In the genomic region with DNA sequence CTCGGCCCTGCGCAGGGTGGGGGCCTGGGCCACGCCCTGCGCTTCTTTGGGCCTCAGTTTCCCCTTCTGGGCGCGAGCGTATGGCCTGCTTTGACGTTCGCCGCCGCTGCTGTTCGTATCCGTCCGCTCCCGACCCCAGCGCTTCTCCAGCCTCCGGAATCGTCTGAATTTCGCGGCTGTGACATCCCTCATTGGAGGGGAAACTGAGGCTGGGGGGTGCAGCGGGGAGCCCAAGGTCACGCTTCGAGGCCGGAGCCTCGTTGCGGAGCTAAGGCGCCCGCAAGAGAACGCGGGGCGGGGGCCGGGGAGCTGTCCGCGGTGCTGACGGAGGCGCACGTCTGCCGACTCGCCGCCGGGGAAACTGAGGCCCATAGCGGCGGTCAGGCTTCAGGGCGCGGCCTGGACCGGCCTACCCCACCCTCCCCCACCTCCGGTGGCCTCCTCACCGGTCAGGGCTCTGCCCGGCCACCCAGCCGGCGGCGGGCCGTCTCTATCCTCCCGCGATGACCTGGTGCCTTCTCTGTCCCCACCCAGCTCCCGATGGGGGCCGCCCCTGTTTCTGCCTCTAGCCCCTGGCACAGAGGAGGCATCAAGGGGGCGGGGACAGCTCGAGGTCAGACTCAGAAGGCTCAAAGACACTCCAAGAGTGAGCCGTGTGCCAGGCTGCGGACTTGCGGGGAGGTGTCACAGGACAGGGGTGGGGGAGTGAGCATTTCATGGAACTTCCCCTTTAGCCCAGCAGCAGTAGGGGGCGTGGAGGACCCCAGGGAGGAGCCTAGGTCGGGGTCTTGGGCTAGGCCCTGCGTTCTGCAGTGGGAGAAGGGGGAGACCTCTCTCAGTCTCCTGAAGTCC, we compare ENCODE assay signal across 8 cellular contexts. TPM values are rescaled to one million over a fixed set of nuclear protein-coding genes. Genes with fewer than 3 reads are reported as not detected.
DNase-seq lines count a peak whose midpoint lies in the region; ATAC-seq and TF ChIP-seq lines count a peak whose summit lies in the region.

No MANE protein-coding gene starts in this region.

- no peak for TF ChIP-seq CTCF in endodermal cell (conservative IDR thresholded peaks at IDR 0.05)

- H3K27ac Mint-ChIP-seq in endodermal cell: no peak overlapping the region

- no peaks in the 10 kb centered on the region for H3K4me1 Mint-ChIP-seq in endodermal cell

- H3K4me3 Mint-ChIP-seq in endodermal cell: peak overlapping the region; percentile 54

- H3K27ac ChIP-seq in endodermal cell (ENCODE audit: low read depth, low read length): no peak overlapping the region
- no peak overlapping the region for H3K27ac ChIP-seq in rectal smooth muscle tissue (ENCODE audit: low read depth, low read length)

- peaks cover 1% of the 10 kb centered on the region for H3K9me3 Mint-ChIP-seq in endodermal cell

- WGBS in endodermal cell (ENCODE audit: insufficient coverage in 1 of 2, insufficient read length in 1 of 2), 2 experiments: 6% methylated on average over 26 to 65 of the region's 65 CpGs

- ATAC-seq in GM18498 (IDR thresholded peaks at IDR 0.05; ENCODE audit: unreplicated experiment) (no peak), HG03521 (IDR thresholded peaks at IDR 0.05; ENCODE audit: unreplicated experiment) (no peak)

- peak; percentile 25 for DNase-seq in activated gamma-delta T cell treated with Interleukin-2 at 50 U/mL for 16 hours
- no peak for DNase-seq in activated gamma-delta T cell (lab: John Stamatoyannopoulos, UW)
- DNase-seq in NAMALWA (ENCODE audit: low spot score): peak; percentile 50
- peak; percentile 84 for DNase-seq in endodermal cell
- no peak for DNase-seq in cerebellum (ENCODE audit: low spot score)

- H3K9ac ChIP-seq in endodermal cell (ENCODE audit: extremely low read depth, low read length, poor library complexity, severe bottlenecking) (no peak overlapping the region), rectal smooth muscle tissue (ENCODE audit: low read length) (no peak overlapping the region)

- peaks cover 63% of the 10 kb centered on the region for H3K27me3 Mint-ChIP-seq in endodermal cell (ENCODE audit: insufficient read depth)

- no peaks in the 10 kb centered on the region for H3K9me3 ChIP-seq in endodermal cell (ENCODE audit: control insufficient read depth, low read length)

- H3K27me3 ChIP-seq in endodermal cell (ENCODE audit: control insufficient read depth, insufficient read depth, low read length, poor library complexity, severe bottlenecking): peaks cover 58% of the 10 kb centered on the region
- peaks cover 40% of the 10 kb centered on the region for H3K27me3 ChIP-seq in rectal smooth muscle tissue (ENCODE audit: control insufficient read depth, insufficient read depth, low read length)

- H3K36me3 Mint-ChIP-seq in endodermal cell (ENCODE audit: low read depth): peaks cover 9% of the 10 kb centered on the region

- H3K4me3 ChIP-seq in endodermal cell (ENCODE audit: low read length): peak overlapping the region; percentile 69
- peak overlapping the region; percentile 21 for H3K4me3 ChIP-seq in rectal smooth muscle tissue (ENCODE audit: low read length)

- no peaks in the 10 kb centered on the region for H3K4me1 ChIP-seq in endodermal cell (ENCODE audit: control insufficient read depth, insufficient read depth, low read length)
- peaks cover 3% of the 10 kb centered on the region for H3K4me1 ChIP-seq in rectal smooth muscle tissue (ENCODE audit: control insufficient read depth, insufficient read depth, low read length)

- H3K36me3 ChIP-seq in endodermal cell (ENCODE audit: control insufficient read depth, insufficient read depth, low read length) (peaks cover 9% of the 10 kb centered on the region), rectal smooth muscle tissue (ENCODE audit: control insufficient read depth, insufficient read depth, low read length) (peaks cover 2% of the 10 kb centered on the region)

RNA-seq across cellular contexts. Expression of a gene that starts 3.0 kb away (rescaled TPM):
- total RNA-seq in endodermal cell (under 1 TPM; 0.38 to 0.57 TPM), cerebellum (137 TPM)
- polyA plus RNA-seq in endodermal cell (2013, experiment 1 of 2): 23.2 TPM
- polyA plus RNA-seq in endodermal cell (2013, experiment 2 of 2): 22.1 TPM

RNA-seq across cellular contexts. Expression of a gene that starts 8.7 kb away (rescaled TPM):
- total RNA-seq in endodermal cell (1,000 to 10,000 TPM; 1,298 to 1,321 TPM), cerebellum (280 TPM)
- polyA plus RNA-seq in endodermal cell (2013, experiment 1 of 2): 2,005 TPM
- 1,939 TPM for polyA plus RNA-seq in endodermal cell (2013, experiment 2 of 2)

RNA-seq across cellular contexts. Expression of a gene that starts 32.1 kb away (rescaled TPM):
- total RNA-seq in endodermal cell (10 to 100 TPM; 40.0 to 51.1 TPM), cerebellum (15.3 TPM)
- 29.8 TPM for polyA plus RNA-seq in endodermal cell (2013, experiment 1 of 2)
- polyA plus RNA-seq in endodermal cell (2013, experiment 2 of 2): 25.4 TPM

RNA-seq across cellular contexts. Expression of a gene that starts 39.6 kb away (rescaled TPM):
- total RNA-seq in endodermal cell (100 to 1,000 TPM; 154 to 179 TPM), cerebellum (26.9 TPM)
- polyA plus RNA-seq in endodermal cell (2013, experiment 1 of 2): 94.3 TPM
- polyA plus RNA-seq in endodermal cell (2013, experiment 2 of 2): 85.7 TPM

RNA-seq across cellular contexts. Expression of a gene that starts 43.2 kb away (rescaled TPM):
- total RNA-seq in endodermal cell (10 to 100 TPM; 25.2 to 31.6 TPM), cerebellum (3.6 TPM)
- polyA plus RNA-seq in endodermal cell (2013, experiment 1 of 2): 15.2 TPM
- polyA plus RNA-seq in endodermal cell (2013, experiment 2 of 2): 12.1 TPM

Comparison
In these comparisons a context has a peak if more than half of its experiments do, and no peak if none do; other contexts are left out.
1. DNase-seq: peak in activated gamma-delta T cell treated with Interleukin-2 at 50 U/mL for 16 hours (single experiment), NAMALWA (single experiment) and endodermal cell (single experiment); none in activated gamma-delta T cell (single experiment) and cerebellum (single experiment).
2. RNA of a gene that starts 3.0 kb away (total RNA-seq): 137 TPM in cerebellum (single experiment); 0.38 to 0.57 TPM in endodermal cell; every median in the first group is over 10 times any median in the second.